8 cellular contexts compared by ENCODE assay signal in genomic region chr2:57760448-57760847, GRCh38.
DNase-seq lines count a peak whose midpoint lies in the region; ATAC-seq and TF ChIP-seq lines count a peak whose summit lies in the region.

No MANE protein-coding gene starts in this region.

- H3K27me3 ChIP-seq in WERI-Rb-1 (ENCODE audit: insufficient read depth, low read depth, severe bottlenecking): no peaks in the 10 kb centered on the region

- no peak for ATAC-seq in natural killer cell treated with Interleukin-12 subunit alpha and Interleukin-12 subunit beta and Interleukin-15 and Interleukin-18, amount 100 ng/mL, for 72 hours
- ATAC-seq in natural killer cell: no peak
- ATAC-seq in HG03196 (IDR thresholded peaks at IDR 0.05; ENCODE audit: unreplicated experiment): peak; percentile 55

- H3K4me1 Mint-ChIP-seq in natural killer cell treated with Interleukin-12 subunit alpha and Interleukin-12 subunit beta and Interleukin-15 and Interleukin-18, amount 100 ng/mL, for 72 hours (ENCODE audit: low read depth in 2 of 2): peaks cover 0 to 4% of the 10 kb centered on the region in 2 donors
- peaks cover 0 to 11% of the 10 kb centered on the region in 2 donors for H3K4me1 Mint-ChIP-seq in natural killer cell
- peaks cover 4% of the 10 kb centered on the region for H3K4me1 Mint-ChIP-seq in progenitor cell of endocrine pancreas (ENCODE audit: low read depth)

- H3K4me3 ChIP-seq in WERI-Rb-1 (ENCODE audit: low read depth, low read length): peak overlapping the region; percentile 34; the same call in 1 of the 2 replicates

- H3K36me3 Mint-ChIP-seq in natural killer cell treated with Interleukin-12 subunit alpha and Interleukin-12 subunit beta and Interleukin-15 and Interleukin-18, amount 100 ng/mL, for 72 hours: no peaks in the 10 kb centered on the region
- no peaks in the 10 kb centered on the region for H3K36me3 Mint-ChIP-seq in natural killer cell
- H3K36me3 Mint-ChIP-seq in progenitor cell of endocrine pancreas (ENCODE audit: insufficient read depth): no peaks in the 10 kb centered on the region

- TF ChIP-seq CTCF in natural killer cell (IDR thresholded peaks at IDR 0.05): no peak
- no peak for TF ChIP-seq CTCF in WERI-Rb-1 (IDR thresholded peaks at IDR 0.05; ENCODE audit: low read depth, low read length)
- peak; percentile 21 for TF ChIP-seq CTCF in progenitor cell of endocrine pancreas (IDR thresholded peaks at IDR 0.05; ENCODE audit: unreplicated experiment)

- H3K36me3 ChIP-seq in WERI-Rb-1: no peaks in the 10 kb centered on the region

- intact Hi-C loops in natural killer cell (cut with micrococcal nuclease): no loop called here

- H3K27ac Mint-ChIP-seq in natural killer cell treated with Interleukin-12 subunit alpha and Interleukin-12 subunit beta and Interleukin-15 and Interleukin-18, amount 100 ng/mL, for 72 hours: no peak overlapping the region
- H3K27ac Mint-ChIP-seq in natural killer cell (no peak overlapping the region), progenitor cell of endocrine pancreas (no peak overlapping the region)

- peaks cover 2 to 8% of the 10 kb centered on the region in 2 donors for H3K27me3 Mint-ChIP-seq in natural killer cell treated with Interleukin-12 subunit alpha and Interleukin-12 subunit beta and Interleukin-15 and Interleukin-18, amount 100 ng/mL, for 72 hours
- H3K27me3 Mint-ChIP-seq in natural killer cell (ENCODE audit: low read depth in 2 of 2) (no peaks in the 10 kb centered on the region), progenitor cell of endocrine pancreas (peaks cover 11% of the 10 kb centered on the region)

- no peak for DNase-seq in natural killer cell treated with Interleukin-12 subunit alpha and Interleukin-12 subunit beta and Interleukin-15 and Interleukin-18, amount 100 ng/mL, for 72 hours (ENCODE audit: low spot score)
- DNase-seq in natural killer cell (no peak), WERI-Rb-1 (no peak), progenitor cell of endocrine pancreas (ENCODE audit: low spot score, unreplicated experiment) (no peak), cerebellar nuclear complex (lab: John Stamatoyannopoulos, UW) (no peak), C1 segment of cervical spinal cord (lab: John Stamatoyannopoulos, UW) (no peak), kidney tubule cell (ENCODE audit: low spot score) (no peak)

- no peak overlapping the region for H3K27ac ChIP-seq in WERI-Rb-1

- no peaks in the 10 kb centered on the region for H3K9me3 ChIP-seq in WERI-Rb-1 (ENCODE audit: severe bottlenecking)

- H3K9me3 Mint-ChIP-seq in natural killer cell treated with Interleukin-12 subunit alpha and Interleukin-12 subunit beta and Interleukin-15 and Interleukin-18, amount 100 ng/mL, for 72 hours: no peaks in the 10 kb centered on the region
- no peaks in the 10 kb centered on the region for H3K9me3 Mint-ChIP-seq in natural killer cell
- no peaks in the 10 kb centered on the region for H3K9me3 Mint-ChIP-seq in progenitor cell of endocrine pancreas (ENCODE audit: low read depth)

- H3K4me3 Mint-ChIP-seq in natural killer cell treated with Interleukin-12 subunit alpha and Interleukin-12 subunit beta and Interleukin-15 and Interleukin-18, amount 100 ng/mL, for 72 hours: peak overlapping the region; percentile 23
- H3K4me3 Mint-ChIP-seq in natural killer cell (no peak overlapping the region), progenitor cell of endocrine pancreas (ENCODE audit: low read depth) (peak overlapping the region; percentile 55)
